16 cellular contexts compared by ENCODE assay signal in the genomic region with DNA sequence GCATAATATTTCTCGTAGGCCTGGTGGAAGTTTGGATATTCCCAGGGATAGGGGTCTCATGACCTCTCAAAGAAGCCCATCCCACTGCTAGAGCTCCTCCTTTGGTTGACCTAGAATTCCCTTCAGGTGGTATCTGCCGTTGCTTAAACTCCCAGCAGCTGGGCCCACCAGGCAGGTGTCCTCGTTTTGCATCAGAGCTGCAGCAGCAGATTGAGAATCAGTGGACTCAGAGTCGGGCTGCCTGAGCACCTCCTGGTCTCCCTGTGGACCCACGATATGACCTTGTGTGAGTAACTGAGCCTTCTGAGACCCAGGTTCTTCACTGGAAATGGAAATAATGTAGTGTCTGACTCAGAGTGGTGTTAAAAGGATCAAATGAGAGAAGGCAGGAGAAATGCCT.
DNase-seq lines count a peak whose midpoint lies in the region; ATAC-seq and TF ChIP-seq lines count a peak whose summit lies in the region.
"Had no signal": no experiment of that assay in that cellular context is flagged by ENCODE, and none has a peak within 500 bp of the region (broad histone marks: within the 10 kb centered on the region; RNA-seq: fewer than 3 reads in every experiment).

No MANE protein-coding gene starts in this region.

- no peak for ATAC-seq in left cardiac atrium
- ATAC-seq: A549; CD8-positive, alpha-beta T cell had no signal

- H3K27me3 ChIP-seq in right atrium auricular region, result no peaks in the 10 kb centered on the region
- H3K27me3 ChIP-seq in spleen (replicated peaks in 1 of 7), result no peaks in the 10 kb centered on the region
- H3K27me3 ChIP-seq: BLaER1, SJCRH30 had no signal

- H3K9me3 ChIP-seq in right atrium auricular region (no peaks in the 10 kb centered on the region), spleen (peaks cover 0 to 6% (median 0%) of the 10 kb centered on the region in 8 donors)
- H3K9me3 ChIP-seq: A549, BLaER1, SJCRH30 had no signal

- TF ChIP-seq CTCF in right atrium auricular region (IDR thresholded peaks at IDR 0.05) (no peak), coronary artery (IDR thresholded peaks at IDR 0.05) (no peak), spleen (IDR thresholded peaks at IDR 0.05 in 8 of 11, conservative IDR thresholded peaks at IDR 0.05 in 3 of 11) (no peak)

- intact Hi-C loops in left cardiac atrium (cut with DNase I), result no loop called here
- intact Hi-C loops in spleen (cut with DNase I; ENCODE audit: low total_unique reads), result no loop called here

- H3K36me3 ChIP-seq in right atrium auricular region (no peaks in the 10 kb centered on the region), spleen (no peaks in the 10 kb centered on the region)
- H3K36me3 ChIP-seq: BLaER1, SJCRH30 had no signal

- DNase-seq in right atrium auricular region (ENCODE audit: low spot score) (peak; percentile 32), left cardiac atrium (no peak), coronary artery (ENCODE audit: low spot score) (peak; percentile 61), mucosa of gallbladder (ENCODE audit: low spot score) (peak; percentile 6), spleen (no peak), COLO829 (ENCODE audit: low spot score) (no peak), NCI-H69 (lab: John Stamatoyannopoulos, UW) (no peak)
- DNase-seq: KG1, NCI-H1417 treated with DMSO at 0.1 percent for 48 hours, NCI-H187 treated with DMSO at 0.1 percent for 48 hours, NCI-H226, NCI-H524 treated with DMSO at 0.1 percent for 48 hours, SJCRH30 had no signal

- no peaks in the 10 kb centered on the region for H3K4me1 ChIP-seq in right atrium auricular region
- no peaks in the 10 kb centered on the region for H3K4me1 ChIP-seq in spleen
- H3K4me1 ChIP-seq: A549, BLaER1, SJCRH30 had no signal

- 47 to 74% (median 71%) methylated on average over 5 of the region's 5 CpGs for WGBS in spleen, 5 donors

- TF ChIP-seq POLR2A in spleen (IDR thresholded peaks at IDR 0.05), result no peak

- H3K27ac ChIP-seq in right atrium auricular region (no peak overlapping the region), coronary artery (no peak overlapping the region), spleen (no peak overlapping the region)
- H3K27ac ChIP-seq: A549, BLaER1, SJCRH30 had no signal

- H3K4me3 ChIP-seq in right atrium auricular region (no peak overlapping the region), coronary artery (no peak overlapping the region), spleen (no peak overlapping the region)
- H3K4me3 ChIP-seq: A549, BLaER1, SJCRH30 had no signal

Comparison
In these comparisons a context has a peak if more than half of its experiments do, and no peak if none do; other contexts are left out.
1. DNase-seq: peak in right atrium auricular region (single experiment), coronary artery (single experiment) and mucosa of gallbladder (single experiment); none in left cardiac atrium (single experiment), spleen (single experiment), COLO829 (single experiment) and NCI-H69 (single experiment).